1 cellular context compared by ENCODE assay signal in the genomic region with DNA sequence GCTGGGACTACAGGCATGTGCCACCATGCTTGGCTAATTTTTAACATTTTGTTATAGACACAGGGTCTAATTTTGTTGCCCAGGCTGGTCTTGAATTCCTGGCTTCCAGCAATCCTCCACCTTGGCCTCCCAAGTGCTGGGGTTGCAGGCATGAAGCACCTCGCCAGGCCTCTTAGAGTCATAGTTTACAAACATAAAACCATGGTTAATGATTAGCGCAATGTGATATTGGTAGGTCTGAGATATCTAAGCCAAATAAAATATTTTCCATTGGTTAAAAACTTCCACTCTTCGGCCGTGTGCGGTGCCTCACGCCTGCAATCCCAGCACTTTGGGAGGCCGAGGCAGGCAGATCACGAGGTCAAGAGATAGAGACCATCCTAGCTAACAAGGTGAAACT.
TF ChIP-seq lines count a peak whose summit lies in the region.

No MANE protein-coding gene starts in this region.

TF ChIP-seq in liver, 16 proteins besides CTCF, POLR2A, EP300 and RAD21 (continued from another document):
- TF ChIP-seq, protein P1, sequence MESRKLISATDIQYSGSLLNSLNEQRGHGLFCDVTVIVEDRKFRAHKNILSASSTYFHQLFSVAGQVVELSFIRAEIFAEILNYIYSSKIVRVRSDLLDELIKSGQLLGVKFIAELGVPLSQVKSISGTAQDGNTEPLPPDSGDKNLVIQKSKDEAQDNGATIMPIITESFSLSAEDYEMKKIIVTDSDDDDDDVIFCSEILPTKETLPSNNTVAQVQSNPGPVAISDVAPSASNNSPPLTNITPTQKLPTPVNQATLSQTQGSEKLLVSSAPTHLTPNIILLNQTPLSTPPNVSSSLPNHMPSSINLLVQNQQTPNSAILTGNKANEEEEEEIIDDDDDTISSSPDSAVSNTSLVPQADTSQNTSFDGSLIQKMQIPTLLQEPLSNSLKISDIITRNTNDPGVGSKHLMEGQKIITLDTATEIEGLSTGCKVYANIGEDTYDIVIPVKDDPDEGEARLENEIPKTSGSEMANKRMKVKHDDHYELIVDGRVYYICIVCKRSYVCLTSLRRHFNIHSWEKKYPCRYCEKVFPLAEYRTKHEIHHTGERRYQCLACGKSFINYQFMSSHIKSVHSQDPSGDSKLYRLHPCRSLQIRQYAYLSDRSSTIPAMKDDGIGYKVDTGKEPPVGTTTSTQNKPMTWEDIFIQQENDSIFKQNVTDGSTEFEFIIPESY (IDR thresholded peaks at IDR 0.05) = peak; percentile 11
- no peak for TF ChIP-seq GABPA (IDR thresholded peaks at IDR 0.05 in 1 of 2, conservative IDR thresholded peaks at IDR 0.05 in 1 of 2)
- TF ChIP-seq, protein P2, sequence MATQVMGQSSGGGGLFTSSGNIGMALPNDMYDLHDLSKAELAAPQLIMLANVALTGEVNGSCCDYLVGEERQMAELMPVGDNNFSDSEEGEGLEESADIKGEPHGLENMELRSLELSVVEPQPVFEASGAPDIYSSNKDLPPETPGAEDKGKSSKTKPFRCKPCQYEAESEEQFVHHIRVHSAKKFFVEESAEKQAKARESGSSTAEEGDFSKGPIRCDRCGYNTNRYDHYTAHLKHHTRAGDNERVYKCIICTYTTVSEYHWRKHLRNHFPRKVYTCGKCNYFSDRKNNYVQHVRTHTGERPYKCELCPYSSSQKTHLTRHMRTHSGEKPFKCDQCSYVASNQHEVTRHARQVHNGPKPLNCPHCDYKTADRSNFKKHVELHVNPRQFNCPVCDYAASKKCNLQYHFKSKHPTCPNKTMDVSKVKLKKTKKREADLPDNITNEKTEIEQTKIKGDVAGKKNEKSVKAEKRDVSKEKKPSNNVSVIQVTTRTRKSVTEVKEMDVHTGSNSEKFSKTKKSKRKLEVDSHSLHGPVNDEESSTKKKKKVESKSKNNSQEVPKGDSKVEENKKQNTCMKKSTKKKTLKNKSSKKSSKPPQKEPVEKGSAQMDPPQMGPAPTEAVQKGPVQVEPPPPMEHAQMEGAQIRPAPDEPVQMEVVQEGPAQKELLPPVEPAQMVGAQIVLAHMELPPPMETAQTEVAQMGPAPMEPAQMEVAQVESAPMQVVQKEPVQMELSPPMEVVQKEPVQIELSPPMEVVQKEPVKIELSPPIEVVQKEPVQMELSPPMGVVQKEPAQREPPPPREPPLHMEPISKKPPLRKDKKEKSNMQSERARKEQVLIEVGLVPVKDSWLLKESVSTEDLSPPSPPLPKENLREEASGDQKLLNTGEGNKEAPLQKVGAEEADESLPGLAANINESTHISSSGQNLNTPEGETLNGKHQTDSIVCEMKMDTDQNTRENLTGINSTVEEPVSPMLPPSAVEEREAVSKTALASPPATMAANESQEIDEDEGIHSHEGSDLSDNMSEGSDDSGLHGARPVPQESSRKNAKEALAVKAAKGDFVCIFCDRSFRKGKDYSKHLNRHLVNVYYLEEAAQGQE (IDR thresholded peaks at IDR 0.05) = no peak
